In the genomic region with DNA sequence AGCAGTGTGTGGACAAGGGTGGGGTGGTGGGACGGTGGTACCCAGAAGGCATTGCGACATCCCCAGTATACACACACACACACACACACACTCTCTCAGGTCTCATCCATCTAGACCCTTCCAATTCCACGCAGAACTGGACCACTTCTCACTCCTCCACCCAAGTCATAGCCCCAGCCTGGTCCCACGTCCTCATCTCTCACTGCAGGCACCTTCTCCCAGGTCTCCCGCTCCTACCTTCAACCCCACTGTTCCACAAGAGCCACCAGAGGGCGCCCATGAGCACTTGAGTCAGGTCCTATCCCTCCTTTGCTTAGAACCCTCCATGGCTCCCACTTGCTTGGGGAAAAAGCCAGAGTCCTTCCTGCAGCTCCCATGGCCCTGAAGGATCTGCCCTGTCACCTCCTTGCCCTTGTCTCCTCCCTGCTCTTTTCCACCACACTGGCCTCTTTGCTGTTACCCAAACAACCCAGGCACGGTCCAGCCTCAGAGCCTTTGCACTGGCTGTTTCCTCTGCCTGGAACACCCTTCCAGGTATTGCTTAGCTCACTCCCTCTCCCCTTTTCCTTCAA, we compare ENCODE assay signal across 8 cellular contexts.
DNase-seq lines count a peak whose midpoint lies in the region; ATAC-seq and TF ChIP-seq lines count a peak whose summit lies in the region.

No MANE protein-coding gene starts in this region.

- no peaks in the 10 kb centered on the region for H3K9me3 Mint-ChIP-seq in activated T-helper 2 cell treated with anti-CD3 and anti-CD28 coated beads, Interferon-gamma antibody, Interleukin-2, Interleukin-4, amounts not matched to agents 10 μg/mL and 5 μg/mL and 100 μg/mL, durations not matched to agents 14 hours and 24 hours and 36 hours

- DNase-seq in AG09319 (ENCODE audit: extremely low read depth, low read depth) (no peak), HAP-1 (ENCODE audit: low spot score in 2 of 2) (peak; percentile 10 to 77), RWPE2 (ENCODE audit: low spot score) (no peak), cardiac septum (ENCODE audit: low spot score) (peak; percentile 85), smooth muscle cell of the brain vasculature (ENCODE audit: low read depth, low spot score) (peak; percentile 12), occipital lobe (lab: John Stamatoyannopoulos, UW) (no peak)
- peak; percentile 55 for DNase-seq in activated T-helper 2 cell treated with anti-CD3 and anti-CD28 coated beads, Interferon-gamma antibody, Interleukin-2, Interleukin-4, amounts not matched to agents 10 μg/mL and 5 μg/mL and 100 μg/mL, durations not matched to agents 14 hours and 24 hours and 36 hours (ENCODE audit: low spot score)

- no peak overlapping the region for H3K27ac ChIP-seq in RWPE2 (ENCODE audit: poor library complexity, severe bottlenecking)

- in situ Hi-C loops in HAP-1 (cut with MboI; ENCODE audit: low sequenced_read_pairs) = no loop called here

- H3K4me1 Mint-ChIP-seq in activated T-helper 2 cell treated with anti-CD3 and anti-CD28 coated beads, Interferon-gamma antibody, Interleukin-2, Interleukin-4, amounts not matched to agents 10 μg/mL and 5 μg/mL and 100 μg/mL, durations not matched to agents 14 hours and 24 hours and 36 hours (ENCODE audit: low read depth) = peaks cover 13% of the 10 kb centered on the region

- no peaks in the 10 kb centered on the region for H3K27me3 Mint-ChIP-seq in activated T-helper 2 cell treated with anti-CD3 and anti-CD28 coated beads, Interferon-gamma antibody, Interleukin-2, Interleukin-4, amounts not matched to agents 10 μg/mL and 5 μg/mL and 100 μg/mL, durations not matched to agents 14 hours and 24 hours and 36 hours (ENCODE audit: low read depth)

- H3K4me1 ChIP-seq in HAP-1 (no peaks in the 10 kb centered on the region), RWPE2 (ENCODE audit: insufficient read depth, poor library complexity, severe bottlenecking) (peaks cover 9% of the 10 kb centered on the region)

- no peak overlapping the region for H3K4me3 Mint-ChIP-seq in activated T-helper 2 cell treated with anti-CD3 and anti-CD28 coated beads, Interferon-gamma antibody, Interleukin-2, Interleukin-4, amounts not matched to agents 10 μg/mL and 5 μg/mL and 100 μg/mL, durations not matched to agents 14 hours and 24 hours and 36 hours (ENCODE audit: low read depth)

- H3K36me3 ChIP-seq in HAP-1 (replicated peaks) = no peaks in the 10 kb centered on the region
- no peaks in the 10 kb centered on the region for H3K36me3 ChIP-seq in RWPE2 (ENCODE audit: low read depth)

- TF ChIP-seq CTCF in AG09319 (IDR thresholded peaks at IDR 0.05; ENCODE audit: low read depth, low read length) = peak; percentile 53
- peak; percentile 61 for TF ChIP-seq CTCF in RWPE2 (IDR thresholded peaks at IDR 0.05; ENCODE audit: poor library complexity, severe bottlenecking)

- peak; percentile 54; the same call in 2 of the 3 replicates for ATAC-seq in RWPE2 (ENCODE audit: low read depth)
- ATAC-seq in HG03025 (IDR thresholded peaks at IDR 0.05; ENCODE audit: low FRiP score, unreplicated experiment) = no peak

- intact Hi-C loops in activated T-helper 2 cell treated with anti-CD3 and anti-CD28 coated beads, Interferon-gamma antibody, Interleukin-2, Interleukin-4, amounts not matched to agents 10 μg/mL and 5 μg/mL and 100 μg/mL, durations not matched to agents 14 hours and 24 hours and 36 hours (cut with micrococcal nuclease) = loop anchor here (1.0 kb wide), 1 partner anchor 49 kb away; no protein-coding TSS in a partner anchor
- intact Hi-C loops in cardiac septum (cut with DNase I) = no loop called here

- H3K4me3 ChIP-seq in HAP-1 (no peak overlapping the region), RWPE2 (ENCODE audit: severe bottlenecking) (no peak overlapping the region)

- H3K9me3 ChIP-seq in HAP-1 (no peaks in the 10 kb centered on the region), RWPE2 (ENCODE audit: severe bottlenecking) (no peaks in the 10 kb centered on the region)

- H3K27me3 ChIP-seq in HAP-1 (ENCODE audit: low read depth) (no peaks in the 10 kb centered on the region), RWPE2 (ENCODE audit: insufficient read depth, poor library complexity, severe bottlenecking) (no peaks in the 10 kb centered on the region)

- H3K36me3 Mint-ChIP-seq in activated T-helper 2 cell treated with anti-CD3 and anti-CD28 coated beads, Interferon-gamma antibody, Interleukin-2, Interleukin-4, amounts not matched to agents 10 μg/mL and 5 μg/mL and 100 μg/mL, durations not matched to agents 14 hours and 24 hours and 36 hours (ENCODE audit: low read depth) = no peaks in the 10 kb centered on the region

- no peak overlapping the region for H3K27ac Mint-ChIP-seq in activated T-helper 2 cell treated with anti-CD3 and anti-CD28 coated beads, Interferon-gamma antibody, Interleukin-2, Interleukin-4, amounts not matched to agents 10 μg/mL and 5 μg/mL and 100 μg/mL, durations not matched to agents 14 hours and 24 hours and 36 hours

Comparison
In these comparisons a context has a peak if more than half of its experiments do, and no peak if none do; other contexts are left out.
1. DNase-seq: peak in HAP-1 (2 of 2), activated T-helper 2 cell treated with anti-CD3 and anti-CD28 coated beads, Interferon-gamma antibody, Interleukin-2, Interleukin-4, amounts not matched to agents 10 μg/mL and 5 μg/mL and 100 μg/mL, durations not matched to agents 14 hours and 24 hours and 36 hours (single experiment), cardiac septum (single experiment) and smooth muscle cell of the brain vasculature (single experiment); none in AG09319 (single experiment), RWPE2 (single experiment) and occipital lobe (single experiment).